In the genomic region with DNA sequence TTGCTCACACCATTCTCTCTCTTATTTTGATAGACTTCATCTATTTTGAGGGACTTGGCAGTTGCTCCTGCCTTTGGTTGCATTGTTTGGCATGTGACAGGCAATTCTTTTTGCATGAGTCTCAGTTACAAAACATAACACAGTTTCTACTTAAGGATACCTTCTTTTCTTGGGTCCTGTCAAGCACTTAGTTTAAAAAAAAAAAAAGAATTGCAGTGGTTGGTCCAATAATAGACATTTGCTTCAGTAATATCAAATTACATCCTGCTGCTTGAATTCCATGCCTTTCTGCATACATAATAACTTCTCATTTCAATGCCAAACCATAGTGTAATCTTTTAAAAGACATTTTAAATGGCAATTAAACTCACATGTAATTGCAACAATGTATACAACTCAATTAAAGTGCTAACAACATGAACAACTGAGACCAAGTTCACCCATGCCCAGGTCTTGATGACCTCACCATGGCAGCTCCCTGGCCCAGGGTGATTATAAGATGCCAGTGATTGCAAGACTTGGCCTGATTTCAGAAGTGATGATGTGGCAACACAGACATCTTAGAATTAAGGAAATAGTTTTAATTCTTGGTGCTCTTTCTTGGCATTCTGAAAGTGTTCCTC, we compare ENCODE assay signal across 10 cellular contexts. TPM values are rescaled to one million over a fixed set of nuclear protein-coding genes. Genes with fewer than 3 reads are reported as not detected.
A peak's percentile ranks its signal among the peaks of the same experiment; 100 is the strongest.
DNase-seq lines count a peak whose midpoint lies in the region; ATAC-seq and TF ChIP-seq lines count a peak whose summit lies in the region.
"Had no signal": no experiment of that assay in that cellular context is flagged by ENCODE, and none has a peak within 500 bp of the region (broad histone marks: within the 10 kb centered on the region; RNA-seq: fewer than 3 reads in every experiment).

No MANE protein-coding gene starts in this region.

- no peak overlapping the region for H3K4me3 ChIP-seq in choroid plexus epithelial cell (ENCODE audit: low read depth, low read length)

- no peak overlapping the region for H3K27ac Mint-ChIP-seq in progenitor cell of endocrine pancreas

- peaks cover 7% of the 10 kb centered on the region for H3K4me1 Mint-ChIP-seq in progenitor cell of endocrine pancreas (ENCODE audit: low read depth)

- H3K27me3 Mint-ChIP-seq in progenitor cell of endocrine pancreas: peaks cover 49% of the 10 kb centered on the region

- H3K36me3 Mint-ChIP-seq in progenitor cell of endocrine pancreas (ENCODE audit: insufficient read depth): no peaks in the 10 kb centered on the region

- no peak overlapping the region for H3K4me3 Mint-ChIP-seq in progenitor cell of endocrine pancreas (ENCODE audit: low read depth)

- no peak for ATAC-seq in HG03342 (IDR thresholded peaks at IDR 0.05; ENCODE audit: unreplicated experiment)

- DNase-seq in AML-193 (lab: John Stamatoyannopoulos, UW): peak; percentile 52 to 67
- peak; percentile 18 for DNase-seq in LoVo (ENCODE audit: low spot score)
- peak; percentile 95 for DNase-seq in choroid plexus epithelial cell (ENCODE audit: low read depth)
- DNase-seq in myocyte (ENCODE audit: low read depth): peak; percentile 90
- DNase-seq in NCI-H1436 (lab: John Stamatoyannopoulos, UW): no peak
- no peak for DNase-seq in progenitor cell of endocrine pancreas (ENCODE audit: low spot score, unreplicated experiment)
- no peak for DNase-seq in activated CD8-positive, alpha-beta memory T cell treated with anti-CD3 and anti-CD28 coated beads, Interleukin-2, amount 50 U/mL, for 4 hours
- DNase-seq: activated CD4-positive, alpha-beta T cell treated with anti-CD3 and anti-CD28 coated beads, Interleukin-2, amount 50 U/mL, for 48 hours; NCI-H345 had no signal

- TF ChIP-seq CTCF in choroid plexus epithelial cell (conservative IDR thresholded peaks at IDR 0.05; ENCODE audit: low read depth, low read length): no peak
- TF ChIP-seq CTCF in progenitor cell of endocrine pancreas (IDR thresholded peaks at IDR 0.05; ENCODE audit: unreplicated experiment): no peak

- H3K9me3 Mint-ChIP-seq in progenitor cell of endocrine pancreas (ENCODE audit: low read depth): no peaks in the 10 kb centered on the region

RNA-seq across cellular contexts. Expression of gene PLET1, which starts 32.2 kb away (rescaled TPM):
- total RNA-seq in myocyte (not detected in 2 replicates), progenitor cell of endocrine pancreas (not detected in 2 replicates)
- not detected for polyA plus RNA-seq in myocyte (2012)

Comparison
In these comparisons a context has a peak if more than half of its experiments do, and no peak if none do; other contexts are left out.
1. DNase-seq: peak in AML-193 (2 of 2), LoVo (single experiment), choroid plexus epithelial cell (single experiment) and myocyte (single experiment); none in NCI-H1436 (single experiment), progenitor cell of endocrine pancreas (single experiment) and activated CD8-positive, alpha-beta memory T cell treated with anti-CD3 and anti-CD28 coated beads, Interleukin-2, amount 50 U/mL, for 4 hours (single experiment).